Comparison of ENCODE assay signal across 27 cellular contexts in genomic region chr11:17636721-17637120, GRCh38.
"Had no signal": no experiment of that assay in that cellular context is flagged by ENCODE, and none has a peak within 500 bp of the region (broad histone marks: within the 10 kb centered on the region; RNA-seq: fewer than 3 reads in every experiment).

No MANE protein-coding gene starts in this region.

- H3K4me1 Mint-ChIP-seq: stimulated activated effector memory CD8-positive, alpha-beta T cell treated with anti-CD3 and anti-CD28 coated beads, Interleukin-12 subunit alpha, Interleukin-12 subunit beta, amount 100 ng/mL, for 72 hours; stimulated activated memory B cell treated with anti-CD40 and anti-IgM and Interleukin-4, amounts not matched to agents 10 μg/mL and 1 μg/mL and 100 μg/mL, for 72 hours; stimulated activated naive B cell treated with anti-CD40 and anti-IgM and Interleukin-4, amounts not matched to agents 10 μg/mL and 1 μg/mL and 100 μg/mL, for 72 hours; stimulated activated naive CD8-positive, alpha-beta T cell treated with anti-CD3 and anti-CD28 coated beads, Interleukin-15, amount 100 ng/mL, for 72 hours had no signal

- H3K27ac Mint-ChIP-seq: stimulated activated effector memory CD8-positive, alpha-beta T cell treated with anti-CD3 and anti-CD28 coated beads, Interleukin-12 subunit alpha, Interleukin-12 subunit beta, amount 100 ng/mL, for 72 hours; stimulated activated memory B cell treated with anti-CD40 and anti-IgM and Interleukin-4, amounts not matched to agents 10 μg/mL and 1 μg/mL and 100 μg/mL, for 72 hours; stimulated activated naive B cell treated with anti-CD40 and anti-IgM and Interleukin-4, amounts not matched to agents 10 μg/mL and 1 μg/mL and 100 μg/mL, for 72 hours; stimulated activated naive CD8-positive, alpha-beta T cell treated with anti-CD3 and anti-CD28 coated beads, Interleukin-15, amount 100 ng/mL, for 72 hours; stimulated activated naive CD8-positive, alpha-beta T cell treated with anti-CD3 and anti-CD28 coated beads, Interleukin-15, Interleukin-2, amounts not matched to agents 100 ng/mL and 50 ng/mL, for 24 hours; type B pancreatic cell had no signal

- ATAC-seq: stimulated activated effector memory CD8-positive, alpha-beta T cell treated with anti-CD3 and anti-CD28 coated beads, Interleukin-12 subunit alpha, Interleukin-12 subunit beta, amount 100 ng/mL, for 72 hours; stimulated activated memory B cell treated with anti-CD40 and anti-IgM and Interleukin-4, amounts not matched to agents 10 μg/mL and 1 μg/mL and 100 μg/mL, for 72 hours; stimulated activated naive B cell treated with anti-CD40 and anti-IgM and Interleukin-4, amounts not matched to agents 10 μg/mL and 1 μg/mL and 100 μg/mL, for 72 hours; stimulated activated naive CD8-positive, alpha-beta T cell treated with anti-CD3 and anti-CD28 coated beads, Interleukin-15, amount 100 ng/mL, for 72 hours; stimulated activated naive CD8-positive, alpha-beta T cell treated with anti-CD3 and anti-CD28 coated beads, Interleukin-15, Interleukin-2, amounts not matched to agents 100 U/mL and 50 U/mL, for 24 hours; upper lobe of right lung had no signal

- DNase-seq: stimulated activated CD4-positive, alpha-beta T cell treated with anti-CD3 and anti-CD28 coated beads, Interleukin-2, amount 100 ng/mL, for 24 hours; stimulated activated CD4-positive, alpha-beta T cell treated with anti-CD3 and anti-CD28 coated beads, Interleukin-2, amount 100 ng/mL, for 48 hours; stimulated activated CD4-positive, alpha-beta T cell treated with anti-CD3 and anti-CD28 coated beads, Interleukin-4, amount 100 ng/mL, for 1 hour; stimulated activated CD4-positive, alpha-beta T cell treated with anti-CD3 and anti-CD28 coated beads, Interleukin-4, amount 100 ng/mL, for 24 hours; stimulated activated CD4-positive, alpha-beta T cell treated with anti-CD3 and anti-CD28 coated beads, Interleukin-4, amount 100 ng/mL, for 4 hours; stimulated activated CD8-positive, alpha-beta memory T cell treated with anti-CD3 and anti-CD28 coated beads, Interleukin-4, amount 100 ng/mL, for 48 hours; stimulated activated naive B cell treated with anti-CD40 and anti-IgM and Interleukin-4, amounts not matched to agents 10 μg/mL and 1 μg/mL and 100 μg/mL, for 72 hours; stimulated activated naive CD4-positive, alpha-beta T cell; stimulated activated naive CD4-positive, alpha-beta T cell treated with Interleukin-2 at 50 U/mL for 16 hours; stimulated activated naive CD8-positive, alpha-beta T cell treated with anti-CD3 and anti-CD28 coated beads, Interleukin-15, amount 100 ng/mL, for 72 hours; stimulated activated naive CD8-positive, alpha-beta T cell treated with anti-CD3 and anti-CD28 coated beads, Interleukin-15, Interleukin-2, amounts not matched to agents 100 U/mL and 50 U/mL, for 24 hours; stomach; substantia nigra; testis; thyroid gland; tibial artery; transverse colon; upper lobe of right lung; uterus had no signal

- H3K36me3 Mint-ChIP-seq: stimulated activated effector memory CD8-positive, alpha-beta T cell treated with anti-CD3 and anti-CD28 coated beads, Interleukin-12 subunit alpha, Interleukin-12 subunit beta, amount 100 ng/mL, for 72 hours; stimulated activated memory B cell treated with anti-CD40 and anti-IgM and Interleukin-4, amounts not matched to agents 10 μg/mL and 1 μg/mL and 100 μg/mL, for 72 hours; stimulated activated naive B cell treated with anti-CD40 and anti-IgM and Interleukin-4, amounts not matched to agents 10 μg/mL and 1 μg/mL and 100 μg/mL, for 72 hours; type B pancreatic cell had no signal

- H3K9me3 Mint-ChIP-seq: stimulated activated effector memory CD8-positive, alpha-beta T cell treated with anti-CD3 and anti-CD28 coated beads, Interleukin-12 subunit alpha, Interleukin-12 subunit beta, amount 100 ng/mL, for 72 hours; stimulated activated naive B cell treated with anti-CD40 and anti-IgM and Interleukin-4, amounts not matched to agents 10 μg/mL and 1 μg/mL and 100 μg/mL, for 72 hours; stimulated activated naive CD8-positive, alpha-beta T cell treated with anti-CD3 and anti-CD28 coated beads, Interleukin-15, amount 100 ng/mL, for 72 hours; stimulated activated naive CD8-positive, alpha-beta T cell treated with anti-CD3 and anti-CD28 coated beads, Interleukin-15, Interleukin-2, amounts not matched to agents 100 ng/mL and 50 ng/mL, for 24 hours; type B pancreatic cell had no signal

- H3K4me3 Mint-ChIP-seq: stimulated activated effector memory CD8-positive, alpha-beta T cell treated with anti-CD3 and anti-CD28 coated beads, Interleukin-12 subunit alpha, Interleukin-12 subunit beta, amount 100 ng/mL, for 72 hours; stimulated activated memory B cell treated with anti-CD40 and anti-IgM and Interleukin-4, amounts not matched to agents 10 μg/mL and 1 μg/mL and 100 μg/mL, for 72 hours; stimulated activated naive B cell treated with anti-CD40 and anti-IgM and Interleukin-4, amounts not matched to agents 10 μg/mL and 1 μg/mL and 100 μg/mL, for 72 hours; stimulated activated naive CD8-positive, alpha-beta T cell treated with anti-CD3 and anti-CD28 coated beads, Interleukin-15, amount 100 ng/mL, for 72 hours; stimulated activated naive CD8-positive, alpha-beta T cell treated with anti-CD3 and anti-CD28 coated beads, Interleukin-15, Interleukin-2, amounts not matched to agents 100 ng/mL and 50 ng/mL, for 24 hours; type B pancreatic cell had no signal

- H3K9me3 ChIP-seq: stomach, suprapubic skin, testis, thoracic aorta, thyroid gland, tibial artery, tibial nerve, transverse colon, upper lobe of right lung, uterus, vagina had no signal

- H3K36me3 ChIP-seq: stomach, suprapubic skin, thoracic aorta, thyroid gland, tibial artery, tibial nerve, transverse colon, upper lobe of right lung, uterus, vagina had no signal

- H3K27ac ChIP-seq: stomach, suprapubic skin, testis, thoracic aorta, thyroid gland, tibial artery, tibial nerve, transverse colon, upper lobe of right lung, uterus, vagina had no signal

- H3K4me3 ChIP-seq: stomach, suprapubic skin, testis, thoracic aorta, thyroid gland, tibial artery, tibial nerve, transverse colon, upper lobe of right lung, uterus, vagina had no signal

- H3K27me3 Mint-ChIP-seq: stimulated activated memory B cell treated with anti-CD40 and anti-IgM and Interleukin-4, amounts not matched to agents 10 μg/mL and 1 μg/mL and 100 μg/mL, for 72 hours; stimulated activated naive B cell treated with anti-CD40 and anti-IgM and Interleukin-4, amounts not matched to agents 10 μg/mL and 1 μg/mL and 100 μg/mL, for 72 hours; stimulated activated naive CD8-positive, alpha-beta T cell treated with anti-CD3 and anti-CD28 coated beads, Interleukin-15, amount 100 ng/mL, for 72 hours; stimulated activated naive CD8-positive, alpha-beta T cell treated with anti-CD3 and anti-CD28 coated beads, Interleukin-15, Interleukin-2, amounts not matched to agents 100 ng/mL and 50 ng/mL, for 24 hours had no signal

- H3K27me3 ChIP-seq: testis, thyroid gland, tibial nerve, transverse colon, upper lobe of right lung, uterus, vagina had no signal

- H3K4me1 ChIP-seq: stomach, suprapubic skin, testis, thyroid gland, tibial artery, tibial nerve, transverse colon, upper lobe of right lung, uterus, vagina had no signal
